In the genomic region with DNA sequence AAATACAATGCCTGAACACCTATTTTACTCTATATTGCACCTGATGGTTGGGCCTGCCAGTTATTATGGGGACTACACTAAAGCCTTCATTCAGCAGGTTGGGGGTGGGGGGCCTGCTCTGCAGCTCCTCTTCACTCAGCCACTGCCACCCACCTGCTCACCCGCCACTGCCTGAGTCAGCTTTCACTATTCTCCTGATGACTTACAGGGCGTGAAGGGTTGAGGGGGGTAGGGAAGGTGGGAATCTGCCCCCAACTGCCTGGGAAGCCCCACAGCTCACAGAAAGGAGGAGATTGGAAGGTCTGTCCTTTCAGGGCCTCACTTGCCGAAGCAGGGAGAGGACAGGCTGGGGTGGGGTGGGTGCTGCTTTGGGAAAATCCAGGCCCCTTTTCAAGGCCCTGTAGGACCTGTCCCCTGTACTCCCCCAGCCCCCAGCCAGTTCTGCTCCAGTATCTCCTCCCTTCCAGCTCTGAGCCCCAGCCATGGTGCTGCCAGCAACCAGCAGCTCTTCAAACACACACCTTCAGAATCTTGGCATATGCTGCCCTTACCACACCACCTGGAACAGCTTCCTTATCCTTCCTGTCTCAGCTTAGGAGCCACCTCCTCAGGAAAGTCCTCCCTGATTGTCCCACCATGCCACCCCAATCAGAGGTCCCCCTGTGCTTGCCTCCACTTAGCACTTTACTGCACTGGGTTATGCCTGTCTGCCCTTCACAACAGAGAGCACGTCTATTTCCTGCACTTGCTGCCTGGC, we compare ENCODE assay signal across 17 cellular contexts. TPM values are rescaled to one million over a fixed set of nuclear protein-coding genes. Genes with fewer than 3 reads are reported as not detected.
A peak's percentile ranks its signal among the peaks of the same experiment; 100 is the strongest.
DNase-seq lines count a peak whose midpoint lies in the region; ATAC-seq, FAIRE-seq and TF ChIP-seq lines count a peak whose summit lies in the region.
"Had no signal": no experiment of that assay in that cellular context is flagged by ENCODE, and none has a peak within 500 bp of the region (broad histone marks: within the 10 kb centered on the region; RNA-seq: fewer than 3 reads in every experiment).

No MANE protein-coding gene starts in this region.

- intact Hi-C loops in natural killer cell (cut with micrococcal nuclease), result no loop called here

- H3K4me1 ChIP-seq in astrocyte (ENCODE audit: insufficient read depth, low read length), result peaks cover 6% of the 10 kb centered on the region
- peaks cover 19 to 21% of the 10 kb centered on the region in 2 donors for H3K4me1 ChIP-seq in neuronal stem cell (ENCODE audit: control insufficient read depth in 2 of 2, insufficient read depth in 1 of 2, low read depth in 1 of 2, low read length in 2 of 2)

- no peak overlapping the region for H2BK120ac ChIP-seq in neuronal stem cell (ENCODE audit: low read depth, low read length)

- no peaks in the 10 kb centered on the region for H3K36me3 Mint-ChIP-seq in natural killer cell treated with Interleukin-12 subunit alpha and Interleukin-12 subunit beta and Interleukin-15 and Interleukin-18, amount 100 ng/mL, for 72 hours
- no peaks in the 10 kb centered on the region for H3K36me3 Mint-ChIP-seq in natural killer cell
- no peaks in the 10 kb centered on the region for H3K36me3 Mint-ChIP-seq in astrocyte (ENCODE audit: low read depth, unreplicated experiment)
- H3K36me3 Mint-ChIP-seq: activated naive CD4-positive, alpha-beta T cell treated with anti-CD3 and anti-CD28 coated beads, Interleukin-2, amount 50 U/mL, for 24 hours; CD14-positive monocyte had no signal

- FAIRE-seq in astrocyte (lab: Jason Lieb, UNC), result no peak

- peaks cover 1 to 7% of the 10 kb centered on the region in 2 donors for H3K4me1 Mint-ChIP-seq in natural killer cell treated with Interleukin-12 subunit alpha and Interleukin-12 subunit beta and Interleukin-15 and Interleukin-18, amount 100 ng/mL, for 72 hours (ENCODE audit: low read depth in 2 of 2)
- peaks cover 0 to 3% of the 10 kb centered on the region in 2 donors for H3K4me1 Mint-ChIP-seq in natural killer cell
- H3K4me1 Mint-ChIP-seq in astrocyte (ENCODE audit: low read depth, unreplicated experiment), result peaks cover 25% of the 10 kb centered on the region

- peak overlapping the region; percentile 56 for H3K14ac ChIP-seq in neuronal stem cell (ENCODE audit: low read length)

- H2BK12ac ChIP-seq in neuronal stem cell (ENCODE audit: low read length), result no peak overlapping the region

- H3K36me3 ChIP-seq in astrocyte (ENCODE audit: insufficient read depth, low read length), result no peaks in the 10 kb centered on the region
- H3K36me3 ChIP-seq in neuronal stem cell (replicated peaks in 1 of 2; ENCODE audit: control insufficient read depth in 2 of 2, insufficient read depth in 2 of 2, low read length in 2 of 2), result no peaks in the 10 kb centered on the region

- peak overlapping the region; percentile 93 for H4K91ac ChIP-seq in neuronal stem cell (ENCODE audit: low read depth, low read length, poor library complexity)

- peak overlapping the region; percentile 84 for H3K18ac ChIP-seq in neuronal stem cell (ENCODE audit: low read length)

- no peak for DNase-seq in natural killer cell treated with Interleukin-12 subunit alpha and Interleukin-12 subunit beta and Interleukin-15 and Interleukin-18, amount 100 ng/mL, for 72 hours (ENCODE audit: low spot score)
- DNase-seq in natural killer cell (no peak), astrocyte (ENCODE audit: low read depth) (no peak), neuronal stem cell (ENCODE audit: low spot score) (no peak), D341Med (ENCODE audit: low spot score) (no peak), GDM1 (lab: John Stamatoyannopoulos, UW) (no peak)
- no peak for DNase-seq in effector CD4-positive, alpha-beta T cell
- DNase-seq: activated B cell treated with CpG ODN at 0.5 μM for 24 hours, IMR-90, NCI-H1417 treated with DMSO at 0.1 percent for 48 hours, psoas muscle, SK-N-SH, testis had no signal

- H3K27me3 Mint-ChIP-seq in natural killer cell treated with Interleukin-12 subunit alpha and Interleukin-12 subunit beta and Interleukin-15 and Interleukin-18, amount 100 ng/mL, for 72 hours, result peaks cover 0 to under 1% of the 10 kb centered on the region in 2 donors
- peaks cover 0 to 5% of the 10 kb centered on the region in 2 donors for H3K27me3 Mint-ChIP-seq in natural killer cell (ENCODE audit: low read depth in 2 of 2)
- H3K27me3 Mint-ChIP-seq in astrocyte (ENCODE audit: low read depth, unreplicated experiment), result peaks cover 11% of the 10 kb centered on the region
- H3K27me3 Mint-ChIP-seq: activated B cell treated with CpG ODN at 0.5 μM for 24 hours; activated naive CD4-positive, alpha-beta T cell treated with anti-CD3 and anti-CD28 coated beads, Interleukin-2, amount 50 U/mL, for 24 hours had no signal

- no peaks in the 10 kb centered on the region for H3K27me3 ChIP-seq in astrocyte (ENCODE audit: insufficient read depth, low read length)
- H3K27me3 ChIP-seq in neuronal stem cell (ENCODE audit: control insufficient read depth in 3 of 3, insufficient read depth in 3 of 3, low read depth in 1 of 3, low read length in 3 of 3), result no peaks in the 10 kb centered on the region
- H3K27me3 ChIP-seq: testis had no signal

- H3K23ac ChIP-seq in neuronal stem cell (ENCODE audit: low read depth, low read length, poor library complexity), result no peak overlapping the region

- no peaks in the 10 kb centered on the region for H3K79me2 ChIP-seq in astrocyte (ENCODE audit: insufficient read depth, low read length)

- H2AFZ ChIP-seq in astrocyte (ENCODE audit: low read depth, low read length) (no peak overlapping the region), neuronal stem cell (ENCODE audit: low read length) (no peak overlapping the region)

- H3K4me3 ChIP-seq in astrocyte (ENCODE audit: insufficient read depth, low read depth, low read length) (no peak overlapping the region), neuronal stem cell (ENCODE audit: low read length in 2 of 2) (no peak overlapping the region)
- H3K4me3 ChIP-seq: psoas muscle, testis had no signal

- no peak overlapping the region for H3K9ac ChIP-seq in astrocyte (ENCODE audit: low read length)
- peak overlapping the region; percentile 54 for H3K9ac ChIP-seq in neuronal stem cell (ENCODE audit: low read depth, low read length, poor library complexity)
- H3K9ac ChIP-seq: SK-N-SH had no signal

- H3K4me2 ChIP-seq in astrocyte (ENCODE audit: low read length) (no peak overlapping the region), neuronal stem cell (ENCODE audit: insufficient read depth, low read length, poor library complexity, severe bottlenecking) (no peak overlapping the region)
- H3K4me2 ChIP-seq: SK-N-SH had no signal

- WGBS in neuronal stem cell (ENCODE audit: extremely low coverage in 2 of 2, insufficient read length in 2 of 2, insufficient replicate concordance in 1 of 2), 2 donors, result no CpG with 5 or more reads among the region's 4 CpGs

- peak; percentile 20 to 50 for ATAC-seq in natural killer cell treated with Interleukin-12 subunit alpha and Interleukin-12 subunit beta and Interleukin-15 and Interleukin-18, amount 100 ng/mL, for 72 hours
- no peak for ATAC-seq in natural killer cell
- ATAC-seq in HG02840 (IDR thresholded peaks at IDR 0.05; ENCODE audit: low FRiP score, unreplicated experiment), result no peak
- ATAC-seq: esophagus mucosa, psoas muscle had no signal

- no peaks in the 10 kb centered on the region for H3K9me3 Mint-ChIP-seq in natural killer cell treated with Interleukin-12 subunit alpha and Interleukin-12 subunit beta and Interleukin-15 and Interleukin-18, amount 100 ng/mL, for 72 hours
- H3K9me3 Mint-ChIP-seq in natural killer cell (no peaks in the 10 kb centered on the region), astrocyte (ENCODE audit: unreplicated experiment) (no peaks in the 10 kb centered on the region)
- H3K9me3 Mint-ChIP-seq: activated B cell treated with CpG ODN at 0.5 μM for 24 hours; activated naive CD4-positive, alpha-beta T cell treated with anti-CD3 and anti-CD28 coated beads, Interleukin-2, amount 50 U/mL, for 24 hours had no signal

- no peaks in the 10 kb centered on the region for H4K20me1 ChIP-seq in astrocyte (ENCODE audit: insufficient read depth, low read length)

- no peak for TF ChIP-seq CTCF in natural killer cell (IDR thresholded peaks at IDR 0.05)
- no peak for TF ChIP-seq CTCF in astrocyte (IDR thresholded peaks at IDR 0.05; ENCODE audit: insufficient read depth, low read depth, low read length)

- H3K27ac Mint-ChIP-seq in natural killer cell treated with Interleukin-12 subunit alpha and Interleukin-12 subunit beta and Interleukin-15 and Interleukin-18, amount 100 ng/mL, for 72 hours, result peak overlapping the region in 1 of 2 donors; percentile 49
- H3K27ac Mint-ChIP-seq in natural killer cell (no peak overlapping the region), astrocyte (ENCODE audit: unreplicated experiment) (peak overlapping the region; percentile 68)
- H3K27ac Mint-ChIP-seq: activated B cell treated with CpG ODN at 0.5 μM for 24 hours; activated naive CD4-positive, alpha-beta T cell treated with anti-CD3 and anti-CD28 coated beads, Interleukin-2, amount 50 U/mL, for 24 hours had no signal

- H3K4me3 Mint-ChIP-seq in natural killer cell treated with Interleukin-12 subunit alpha and Interleukin-12 subunit beta and Interleukin-15 and Interleukin-18, amount 100 ng/mL, for 72 hours, result no peak overlapping the region
- no peak overlapping the region for H3K4me3 Mint-ChIP-seq in natural killer cell
- no peak overlapping the region for H3K4me3 Mint-ChIP-seq in astrocyte (ENCODE audit: unreplicated experiment)
- H3K4me3 Mint-ChIP-seq: activated B cell treated with CpG ODN at 0.5 μM for 24 hours; activated naive CD4-positive, alpha-beta T cell treated with anti-CD3 and anti-CD28 coated beads, Interleukin-2, amount 50 U/mL, for 24 hours; CD14-positive monocyte had no signal

- H3K79me1 ChIP-seq in neuronal stem cell (ENCODE audit: low read depth, low read length), result no peaks in the 10 kb centered on the region

- no peak overlapping the region for H2BK15ac ChIP-seq in neuronal stem cell (ENCODE audit: low read length)

- no peak overlapping the region for H3K4ac ChIP-seq in neuronal stem cell (ENCODE audit: low read length)

- no peak overlapping the region for H3K27ac ChIP-seq in astrocyte (ENCODE audit: low read depth, low read length)
- no peak overlapping the region for H3K27ac ChIP-seq in neuronal stem cell (replicated peaks; ENCODE audit: low read length)
- H3K27ac ChIP-seq: psoas muscle, testis had no signal

- H4K8ac ChIP-seq in neuronal stem cell (ENCODE audit: low read depth, low read length), result peak overlapping the region; percentile 45

- no peaks in the 10 kb centered on the region for H3K9me3 ChIP-seq in astrocyte (ENCODE audit: insufficient read depth, low read depth, low read length)
- H3K9me3 ChIP-seq in neuronal stem cell (replicated peaks in 1 of 2; ENCODE audit: control insufficient read depth in 2 of 2, insufficient read depth in 1 of 2, low read depth in 1 of 2, low read length in 2 of 2), result peaks cover 2% of the 10 kb centered on the region in 2 donors
- H3K9me3 ChIP-seq: psoas muscle, SK-N-SH, testis had no signal

- no peak overlapping the region for H2BK5ac ChIP-seq in neuronal stem cell (ENCODE audit: low read length)

- H2AK5ac ChIP-seq in neuronal stem cell (ENCODE audit: low read depth, low read length), result peak overlapping the region; percentile 88

RNA-seq across cellular contexts. Expression of a gene that starts 33.1 kb away (rescaled TPM):
- 10 to 100 TPM; 18.0 to 28.9 TPM for total RNA-seq in natural killer cell treated with Interleukin-12 subunit alpha and Interleukin-12 subunit beta and Interleukin-15 and Interleukin-18, amount 100 ng/mL, for 72 hours
- 10 to 100 TPM; 39.3 to 46.5 (median 46.3) TPM for total RNA-seq in natural killer cell
- 42.7 and 55.3 TPM in 2 replicates for total RNA-seq in astrocyte
- polyA plus RNA-seq in neuronal stem cell (2013, experiment 1 of 2), result 12.3 TPM
- polyA plus RNA-seq in neuronal stem cell (2013, experiment 2 of 2), result 12.4 TPM

Comparison
In these comparisons a context has a peak if more than half of its experiments do, and no peak if none do; other contexts are left out.
1. ATAC-seq: peak in natural killer cell treated with Interleukin-12 subunit alpha and Interleukin-12 subunit beta and Interleukin-15 and Interleukin-18, amount 100 ng/mL, for 72 hours (2 of 2); none in natural killer cell (0 of 3) and HG02840 (single experiment).